21 cellular contexts compared by ENCODE assay signal in genomic region chr15:78088773-78089080, GRCh38. TPM values are rescaled to one million over a fixed set of nuclear protein-coding genes. Genes with fewer than 3 reads are reported as not detected.
DNase-seq lines count a peak whose midpoint lies in the region; ATAC-seq and TF ChIP-seq lines count a peak whose summit lies in the region.
"Had no signal": no experiment of that assay in that cellular context is flagged by ENCODE, and none has a peak within 500 bp of the region (broad histone marks: within the 10 kb centered on the region; RNA-seq: fewer than 3 reads in every experiment).

No MANE protein-coding gene starts in this region.

- H3K27ac ChIP-seq in body of pancreas: peak overlapping the region in 1 of 4 donors; percentile 13
- peak overlapping the region in 2 of 3 donors; percentile 20 to 26 for H3K27ac ChIP-seq in right lobe of liver
- H3K27ac ChIP-seq in transverse colon: peak overlapping the region; percentile 53 to 75 (median 70)
- H3K27ac ChIP-seq in left ventricle myocardium inferior (replicated peaks): no peak overlapping the region

- H3K4me3 ChIP-seq in body of pancreas: no peak overlapping the region
- H3K4me3 ChIP-seq in right lobe of liver: no peak overlapping the region
- no peak overlapping the region for H3K4me3 ChIP-seq in transverse colon
- H3K4me3 ChIP-seq in left ventricle myocardium inferior: no peak overlapping the region
- H3K4me3 ChIP-seq: BLaER1 treated with 17β-estradiol and CSF1 and Interleukin-3, amounts not matched to agents 10 nM and 100 nM; GM12878 had no signal

- peaks cover 31% of the 10 kb centered on the region for H3K4me1 Mint-ChIP-seq in activated CD4-positive, alpha-beta T cell treated with anti-CD3 and anti-CD28 coated beads, Interleukin-2, amount 10 ng/mL, durations not matched to agents 24 days and 14 days
- peaks cover 35% of the 10 kb centered on the region for H3K4me1 Mint-ChIP-seq in activated CD4-positive, alpha-beta T cell treated with anti-CD3 and anti-CD28 coated beads, Interleukin-2, amount 10 ng/mL, durations not matched to agents 7 days and 5 days

- H3K4me1 ChIP-seq in body of pancreas: peaks cover 19% of the 10 kb centered on the region
- H3K4me1 ChIP-seq in right lobe of liver: peaks cover 0 to 14% (median 3%) of the 10 kb centered on the region in 4 donors
- peaks cover 0 to 47% (median 38%) of the 10 kb centered on the region in 4 donors for H3K4me1 ChIP-seq in transverse colon
- H3K4me1 ChIP-seq in left ventricle myocardium inferior: peaks cover 31% of the 10 kb centered on the region

- no peaks in the 10 kb centered on the region for H3K9me3 Mint-ChIP-seq in activated CD4-positive, alpha-beta T cell treated with anti-CD3 and anti-CD28 coated beads, Interleukin-2, amount 10 ng/mL, durations not matched to agents 24 days and 14 days
- peaks cover 6% of the 10 kb centered on the region for H3K9me3 Mint-ChIP-seq in activated CD4-positive, alpha-beta T cell treated with anti-CD3 and anti-CD28 coated beads, Interleukin-2, amount 10 ng/mL, durations not matched to agents 7 days and 5 days

- H3K27me3 ChIP-seq in body of pancreas: no peaks in the 10 kb centered on the region
- no peaks in the 10 kb centered on the region for H3K27me3 ChIP-seq in right lobe of liver
- no peaks in the 10 kb centered on the region for H3K27me3 ChIP-seq in transverse colon
- no peaks in the 10 kb centered on the region for H3K27me3 ChIP-seq in left ventricle myocardium inferior (ENCODE audit: low read depth)
- H3K27me3 ChIP-seq: BLaER1 treated with 17β-estradiol and CSF1 and Interleukin-3, amounts not matched to agents 10 nM and 100 nM had no signal

- H3K36me3 ChIP-seq in body of pancreas (replicated peaks in 1 of 2; ENCODE audit: insufficient read depth in 1 of 2, low read depth in 2 of 2) (no peaks in the 10 kb centered on the region), right lobe of liver (no peaks in the 10 kb centered on the region), transverse colon (no peaks in the 10 kb centered on the region), left ventricle myocardium inferior (no peaks in the 10 kb centered on the region)
- H3K36me3 ChIP-seq: BLaER1 treated with 17β-estradiol and CSF1 and Interleukin-3, amounts not matched to agents 10 nM and 100 nM had no signal

- DNase-seq in activated CD4-positive, alpha-beta T cell treated with anti-CD3 and anti-CD28 coated beads, Interleukin-2, amount 10 ng/mL, durations not matched to agents 24 days and 14 days: no peak
- no peak for DNase-seq in activated CD4-positive, alpha-beta T cell treated with anti-CD3 and anti-CD28 coated beads, Interleukin-2, amount 10 ng/mL, durations not matched to agents 7 days and 5 days
- DNase-seq in body of pancreas (peak in 3 of 4 donors; percentile 47 to 71 (median 51)), right lobe of liver (peak in 2 of 3 donors; percentile 72 to 78), transverse colon (peak; percentile 80), left ventricle myocardium inferior (no peak), SIG-M5 (lab: John Stamatoyannopoulos, UW) (no peak)
- DNase-seq: DMS 273 treated with DMSO at 0.1 percent for 48 hours, GDM1, Karpas-422, NCI-H1105 treated with DMSO at 0.1 percent for 48 hours, NCI-H187 treated with DMSO at 0.1 percent for 48 hours, NCI-H82, Right ventricle myocardium superior, SK-N-SH had no signal

- in situ Hi-C loops in transverse colon (cut with MboI; ENCODE audit: low pct_ligation_motif_present in 1 of 4, low pct_unique_long_range_greater_than_20kb in 1 of 4, low sequenced_read_pairs in 3 of 4): no loop called here

- H3K27ac Mint-ChIP-seq in activated CD4-positive, alpha-beta T cell treated with anti-CD3 and anti-CD28 coated beads, Interleukin-2, amount 10 ng/mL, durations not matched to agents 24 days and 14 days: peak overlapping the region; percentile 2
- no peak overlapping the region for H3K27ac Mint-ChIP-seq in activated CD4-positive, alpha-beta T cell treated with anti-CD3 and anti-CD28 coated beads, Interleukin-2, amount 10 ng/mL, durations not matched to agents 7 days and 5 days

- CTCF ChIA-PET in activated CD4-positive, alpha-beta T cell treated with anti-CD3 and anti-CD28 coated beads, Interleukin-2, amount 10 ng/mL, durations not matched to agents 7 days and 5 days (lab: Charles Lee): interaction anchor here (1.0 to 1.5 kb wide), 3 partner anchors 13 to 20 kb away, joined by 3 to 8 read pairs (median 4); no protein-coding TSS in a partner anchor

- no peak for TF ChIP-seq EP300 in transverse colon (IDR thresholded peaks at IDR 0.05; ENCODE audit: low read depth)

- POLR2A ChIA-PET in activated CD4-positive, alpha-beta T cell treated with anti-CD3 and anti-CD28 coated beads, Interleukin-2, amount 10 ng/mL, durations not matched to agents 7 days and 5 days (lab: Charles Lee): no interaction called here

- no peaks in the 10 kb centered on the region for H3K9me3 ChIP-seq in body of pancreas
- H3K9me3 ChIP-seq in right lobe of liver: no peaks in the 10 kb centered on the region
- no peaks in the 10 kb centered on the region for H3K9me3 ChIP-seq in transverse colon
- H3K9me3 ChIP-seq in left ventricle myocardium inferior (replicated peaks): no peaks in the 10 kb centered on the region
- H3K9me3 ChIP-seq: BLaER1 treated with 17β-estradiol and CSF1 and Interleukin-3, amounts not matched to agents 10 nM and 100 nM; SK-N-SH had no signal

- TF ChIP-seq POLR2A in body of pancreas (IDR thresholded peaks at IDR 0.05) (no peak), right lobe of liver (IDR thresholded peaks at IDR 0.05) (no peak), transverse colon (IDR thresholded peaks at IDR 0.05) (no peak)

- ATAC-seq in body of pancreas: peak; percentile 31
- peak; percentile 63 to 85 (median 80) for ATAC-seq in right lobe of liver
- no peak for ATAC-seq in GM18520 (IDR thresholded peaks at IDR 0.05; ENCODE audit: unreplicated experiment)

- no peaks in the 10 kb centered on the region for H3K27me3 Mint-ChIP-seq in activated CD4-positive, alpha-beta T cell treated with anti-CD3 and anti-CD28 coated beads, Interleukin-2, amount 10 ng/mL, durations not matched to agents 24 days and 14 days
- H3K27me3 Mint-ChIP-seq in activated CD4-positive, alpha-beta T cell treated with anti-CD3 and anti-CD28 coated beads, Interleukin-2, amount 10 ng/mL, durations not matched to agents 7 days and 5 days: peaks cover 3% of the 10 kb centered on the region

- no peaks in the 10 kb centered on the region for H3K36me3 Mint-ChIP-seq in activated CD4-positive, alpha-beta T cell treated with anti-CD3 and anti-CD28 coated beads, Interleukin-2, amount 10 ng/mL, durations not matched to agents 24 days and 14 days (ENCODE audit: low read depth)
- peaks cover 4% of the 10 kb centered on the region for H3K36me3 Mint-ChIP-seq in activated CD4-positive, alpha-beta T cell treated with anti-CD3 and anti-CD28 coated beads, Interleukin-2, amount 10 ng/mL, durations not matched to agents 7 days and 5 days (ENCODE audit: low read depth)

- 26 to 40% methylated on average over 3 of the region's 3 CpGs for WGBS in body of pancreas, 2 donors
- WGBS in right lobe of liver (ENCODE audit: insufficient coverage, low coverage, low lambda C conversion rate, missing lambda C conversion rate): 56% methylated on average over 3 of the region's 3 CpGs
- WGBS in transverse colon (ENCODE audit: low coverage in 1 of 2), 2 donors: 39 to 56% methylated on average over 2 to 3 of the region's 3 CpGs

- intact Hi-C loops in activated CD4-positive, alpha-beta T cell treated with anti-CD3 and anti-CD28 coated beads, Interleukin-2, amount 10 ng/mL, durations not matched to agents 24 days and 14 days (cut with micrococcal nuclease): no loop called here
- intact Hi-C loops in body of pancreas (cut with DNase I): no loop called here
- intact Hi-C loops in right lobe of liver (cut with DNase I): no loop called here
- intact Hi-C loops in transverse colon (cut with DNase I; ENCODE audit: low total_unique reads): no loop called here
- intact Hi-C loops in left ventricle myocardium inferior (cut with micrococcal nuclease): no loop called here

- no peak overlapping the region for H3K4me3 Mint-ChIP-seq in activated CD4-positive, alpha-beta T cell treated with anti-CD3 and anti-CD28 coated beads, Interleukin-2, amount 10 ng/mL, durations not matched to agents 24 days and 14 days
- H3K4me3 Mint-ChIP-seq in activated CD4-positive, alpha-beta T cell treated with anti-CD3 and anti-CD28 coated beads, Interleukin-2, amount 10 ng/mL, durations not matched to agents 7 days and 5 days: no peak overlapping the region

- no peak for TF ChIP-seq CTCF in body of pancreas (IDR thresholded peaks at IDR 0.05)
- TF ChIP-seq CTCF in right lobe of liver (IDR thresholded peaks at IDR 0.05): no peak
- no peak for TF ChIP-seq CTCF in transverse colon (IDR thresholded peaks at IDR 0.05)
- no peak for TF ChIP-seq CTCF in left ventricle myocardium inferior (IDR thresholded peaks at IDR 0.05; ENCODE audit: borderline replicate concordance)

RNA-seq across cellular contexts. Expression of gene SH2D7, which starts 3.6 kb away (rescaled TPM):
- total RNA-seq in activated CD4-positive, alpha-beta T cell treated with anti-CD3 and anti-CD28 coated beads, Interleukin-2, amount 10 ng/mL, durations not matched to agents 24 days and 14 days: not detected in 2 replicates
- not detected for total RNA-seq in activated CD4-positive, alpha-beta T cell treated with anti-CD3 and anti-CD28 coated beads, Interleukin-2, amount 10 ng/mL, durations not matched to agents 7 days and 5 days
- total RNA-seq in body of pancreas (not detected), right lobe of liver (not detected), transverse colon (1 to 10 TPM in 3 of 4 donors, not detected in 1; 6.0 to 9.7 (median 9.3) TPM), left ventricle myocardium inferior (not detected)
- total RNA-seq: A172, H4, IMR-90, Right ventricle myocardium superior had no signal

RNA-seq across cellular contexts. Expression of gene TBC1D2B, which starts 11.2 kb away (rescaled TPM):
- total RNA-seq in activated CD4-positive, alpha-beta T cell treated with anti-CD3 and anti-CD28 coated beads, Interleukin-2, amount 10 ng/mL, durations not matched to agents 24 days and 14 days: 56.8 and 62.3 TPM in 2 replicates
- 10 to 100 TPM; 77.2 to 83.7 TPM for total RNA-seq in activated CD4-positive, alpha-beta T cell treated with anti-CD3 and anti-CD28 coated beads, Interleukin-2, amount 10 ng/mL, durations not matched to agents 7 days and 5 days
- 10 to 100 TPM; 35.6 to 42.3 TPM for total RNA-seq in body of pancreas
- total RNA-seq in right lobe of liver: 10 to 100 TPM; 23.7 to 81.4 (median 29.6) TPM
- total RNA-seq in transverse colon: 10 to 100 TPM; 40.4 to 62.6 (median 53.8) TPM
- total RNA-seq in left ventricle myocardium inferior: 11.7 TPM

RNA-seq across cellular contexts. Expression of gene CIB2, which starts 42.5 kb away (rescaled TPM):
- total RNA-seq in activated CD4-positive, alpha-beta T cell treated with anti-CD3 and anti-CD28 coated beads, Interleukin-2, amount 10 ng/mL, durations not matched to agents 24 days and 14 days: 1.2 and 1.5 TPM in 2 replicates
- under 1 TPM; 0.44 to 0.55 TPM for total RNA-seq in activated CD4-positive, alpha-beta T cell treated with anti-CD3 and anti-CD28 coated beads, Interleukin-2, amount 10 ng/mL, durations not matched to agents 7 days and 5 days
- total RNA-seq in body of pancreas: 1 to 10 TPM; 3.4 to 6.9 TPM
- total RNA-seq in right lobe of liver: 1 to 10 TPM in 2 of 6 experiments, under 1 TPM in 3, not detected in 1; 0.22 to 1.3 (median 0.74) TPM
- total RNA-seq in transverse colon: 10 to 100 TPM in 2 of 4 donors, 1 to 10 TPM in 2; 8.4 to 19.5 (median 9.5) TPM
- 26.1 TPM for total RNA-seq in left ventricle myocardium inferior

Comparison
In these comparisons a context has a peak if more than half of its experiments do, and no peak if none do; other contexts are left out.
1. DNase-seq: peak in body of pancreas (3 of 4), right lobe of liver (2 of 3) and transverse colon (single experiment); none in activated CD4-positive, alpha-beta T cell treated with anti-CD3 and anti-CD28 coated beads, Interleukin-2, amount 10 ng/mL, durations not matched to agents 24 days and 14 days (single experiment), activated CD4-positive, alpha-beta T cell treated with anti-CD3 and anti-CD28 coated beads, Interleukin-2, amount 10 ng/mL, durations not matched to agents 7 days and 5 days (single experiment), left ventricle myocardium inferior (single experiment) and SIG-M5 (single experiment).